Comparison of ENCODE assay signal across 8 cellular contexts in genomic region chr12:48852734-48853168, GRCh38. TPM values are rescaled to one million over a fixed set of nuclear protein-coding genes. Genes with fewer than 3 reads are reported as not detected.
DNase-seq lines count a peak whose midpoint lies in the region; ATAC-seq and TF ChIP-seq lines count a peak whose summit lies in the region.

No MANE protein-coding gene starts in this region.

- H3K4me1 Mint-ChIP-seq in CD4-positive, alpha-beta T cell (ENCODE audit: low read depth) = peaks cover 45% of the 10 kb centered on the region

- no peaks in the 10 kb centered on the region for H3K27me3 ChIP-seq in CD4-positive, alpha-beta T cell (ENCODE audit: control insufficient read depth, insufficient read depth, low read length)
- no peaks in the 10 kb centered on the region for H3K27me3 ChIP-seq in brain microvascular endothelial cell (replicated peaks)
- no peaks in the 10 kb centered on the region for H3K27me3 ChIP-seq in mononuclear cell (ENCODE audit: insufficient read depth, low read length)

- H3K36me3 Mint-ChIP-seq in CD4-positive, alpha-beta T cell (ENCODE audit: low read depth) = peaks cover 39% of the 10 kb centered on the region

- H3K9me3 Mint-ChIP-seq in CD4-positive, alpha-beta T cell = no peaks in the 10 kb centered on the region

- no peaks in the 10 kb centered on the region for H3K27me3 Mint-ChIP-seq in CD4-positive, alpha-beta T cell

- peak overlapping the region; percentile 98 for H3K4me3 Mint-ChIP-seq in CD4-positive, alpha-beta T cell

- H3K4me1 ChIP-seq in mononuclear cell (ENCODE audit: insufficient read depth, low read length) = peaks cover 29% of the 10 kb centered on the region

- peak overlapping the region; percentile 97 for H3K4me3 ChIP-seq in brain microvascular endothelial cell (ENCODE audit: low read depth, low read length)
- peak overlapping the region; percentile 88 for H3K4me3 ChIP-seq in mononuclear cell (ENCODE audit: low read length)

- H3K36me3 ChIP-seq in brain microvascular endothelial cell (replicated peaks) = no peaks in the 10 kb centered on the region

- no peaks in the 10 kb centered on the region for H3K9me3 ChIP-seq in CD4-positive, alpha-beta T cell (ENCODE audit: control insufficient read depth, low read length)
- H3K9me3 ChIP-seq in mononuclear cell (ENCODE audit: low read depth, low read length) = no peaks in the 10 kb centered on the region

- no peak for DNase-seq in CD4-positive, alpha-beta T cell
- no peak for DNase-seq in brain microvascular endothelial cell
- no peak for DNase-seq in stimulated activated CD4-positive, alpha-beta T cell treated with anti-CD3 and anti-CD28 coated beads, Interleukin-4, amount 100 ng/mL, for 1 hour
- DNase-seq in SKM-1 (lab: John Stamatoyannopoulos, UW; ENCODE audit: unreplicated experiment) = no peak
- DNase-seq in inferior parietal cortex (ENCODE audit: extremely low spot score) = no peak

- POLR2A ChIA-PET in CD4-positive, alpha-beta T cell (lab: Charles Lee) = interaction anchor here (0.7 to 3.9 kb wide), 27 partner anchors 12 to 1075 kb away, joined by 3 to 60 read pairs (median 4); partner anchors contain the start of genes ARF3, FKBP11, KANSL2 and LMBR1L

- H3K27ac Mint-ChIP-seq in CD4-positive, alpha-beta T cell = peak overlapping the region; percentile 93

- TF ChIP-seq CTCF in CD4-positive, alpha-beta T cell (IDR thresholded peaks at IDR 0.05) = no peak
- no peak for TF ChIP-seq CTCF in brain microvascular endothelial cell (IDR thresholded peaks at IDR 0.05; ENCODE audit: low read depth, low read length, missing control alignments)

- ATAC-seq in CD4-positive, alpha-beta T cell (ENCODE audit: poor library complexity) = no peak
- peak; percentile 11 for ATAC-seq in HG03439 (IDR thresholded peaks at IDR 0.05; ENCODE audit: unreplicated experiment)
- ATAC-seq in HG03280 (IDR thresholded peaks at IDR 0.05; ENCODE audit: unreplicated experiment) = no peak

- in situ Hi-C loops in brain microvascular endothelial cell (cut with HindIII; ENCODE audit: low pct_ligation_motif_present, low sequenced_read_pairs) = no loop called here

- CTCF ChIA-PET in CD4-positive, alpha-beta T cell (lab: Charles Lee) = interaction anchor here (0.6 to 3.7 kb wide), 33 partner anchors 9 to 277 kb away, joined by 3 to 64 read pairs (median 4); partner anchors contain the start of genes ARF3, FKBP11, RHEBL1 and RND1

- H3K27ac ChIP-seq in CD4-positive, alpha-beta T cell (ENCODE audit: low read depth, low read length) = peak overlapping the region; percentile 83
- H3K27ac ChIP-seq in brain microvascular endothelial cell = peak overlapping the region; percentile 2

- intact Hi-C loops in CD4-positive, alpha-beta T cell (cut with DNase I, micrococcal nuclease) = loop anchor here (1.0 to 2.0 kb wide), 5 partner anchors 38 to 166 kb away; partner anchors contain the start of gene PRKAG1 (in 1 of the 2)

RNA-seq across cellular contexts. Expression of gene DDX23, which starts 0.8 kb away (rescaled TPM):
- 10 to 100 TPM; 69.4 to 76.5 TPM for total RNA-seq in CD4-positive, alpha-beta T cell
- total RNA-seq in mononuclear cell = 51.9 TPM

RNA-seq across cellular contexts. Expression of gene RND1, which starts 12.9 kb away (rescaled TPM):
- total RNA-seq in CD4-positive, alpha-beta T cell = 1 to 10 TPM; 4.8 to 5.7 TPM
- 6.2 TPM for total RNA-seq in mononuclear cell

RNA-seq across cellular contexts. Expression of gene CACNB3, which starts 34.5 kb away (rescaled TPM):
- 1 to 10 TPM; 3.9 to 5.7 TPM for total RNA-seq in CD4-positive, alpha-beta T cell
- total RNA-seq in mononuclear cell = 0.63 TPM
